In genomic region chr14:34223302-34224150, GRCh38 we compare ENCODE assay signal across 32 cellular contexts.
DNase-seq lines count a peak whose midpoint lies in the region; FAIRE-seq and TF ChIP-seq lines count a peak whose summit lies in the region.
"Had no signal": no experiment of that assay in that cellular context is flagged by ENCODE, and none has a peak within 500 bp of the region (broad histone marks: within the 10 kb centered on the region; RNA-seq: fewer than 3 reads in every experiment).

No MANE protein-coding gene starts in this region.

- H2BK15ac ChIP-seq in H1 (ENCODE audit: low read length): no peak overlapping the region

- CTCF ChIA-PET in H1 (lab: Charles Lee; ENCODE audit: partially characterized antibody): interaction anchor here (0.8 to 1.8 kb wide), 6 partner anchors 11 to 383 kb away, joined by 3 to 9 read pairs (median 4); no protein-coding TSS in a partner anchor

- H3K4me3 ChIP-seq in NT2/D1 (ENCODE audit: insufficient read length, low read depth) (no peak overlapping the region), H1 (ENCODE audit: extremely low read depth in 1 of 4, insufficient read depth in 2 of 4, low read depth in 3 of 4, low read length in 4 of 4) (no peak overlapping the region), neural progenitor cell (no peak overlapping the region), kidney (ENCODE audit: low read length in 2 of 2) (no peak overlapping the region)
- H3K4me3 ChIP-seq: esophagus squamous epithelium, heart right ventricle, lower lobe of right lung, ovary, PC-9, right atrium auricular region, thoracic aorta had no signal

- no peaks in the 10 kb centered on the region for H3K9me3 ChIP-seq in NT2/D1 (ENCODE audit: insufficient read depth, low read length)
- no peaks in the 10 kb centered on the region for H3K9me3 ChIP-seq in H1 (ENCODE audit: insufficient read depth in 2 of 2, low read depth in 1 of 2, low read length in 1 of 2)
- no peaks in the 10 kb centered on the region for H3K9me3 ChIP-seq in neural progenitor cell (ENCODE audit: low read depth)
- H3K9me3 ChIP-seq in kidney (ENCODE audit: control insufficient read depth in 1 of 2, low read length in 2 of 2): no peaks in the 10 kb centered on the region
- H3K9me3 ChIP-seq: esophagus squamous epithelium, heart right ventricle, lower lobe of right lung, ovary, right atrium auricular region, thoracic aorta had no signal

- POLR2A ChIA-PET in H1 (lab: Charles Lee; ENCODE audit: partially characterized antibody): no interaction called here

- peak overlapping the region; percentile 93 for H2BK12ac ChIP-seq in H1 (ENCODE audit: low read depth, low read length)

- FAIRE-seq in H1 (lab: Jason Lieb, UNC) (no peak), kidney (lab: Jason Lieb, UNC) (no peak)
- FAIRE-seq: frontal cortex, HTR-8/SVneo, TTC549, urothelium cell line had no signal

- H3K27ac ChIP-seq in C4-2B: peak overlapping the region; percentile 38; the same call in 1 of the 2 replicates
- no peak overlapping the region for H3K27ac ChIP-seq in H1 (ENCODE audit: low read depth, low read length)
- no peak overlapping the region for H3K27ac ChIP-seq in neural progenitor cell
- H3K27ac ChIP-seq in kidney (ENCODE audit: low read depth in 2 of 2, low read length in 2 of 2): no peak overlapping the region
- H3K27ac ChIP-seq: esophagus squamous epithelium, heart right ventricle, KMS-11, lower lobe of right lung, ovary, PC-9, thoracic aorta had no signal

- DNase-seq in NT2/D1 (ENCODE audit: low read depth, low spot score) (peak; percentile 33), H1 (ENCODE audit: low read depth in 1 of 2, low spot score in 2 of 2) (no peak), neural progenitor cell (ENCODE audit: low spot score) (peak; percentile 20), kidney (no peak), H4 (ENCODE audit: low spot score) (no peak), AG08396 (ENCODE audit: low spot score) (no peak)
- DNase-seq in activated CD4-positive, alpha-beta T cell treated with anti-CD3 and anti-CD28 coated beads, Interleukin-2, amount 10 ng/mL, durations not matched to agents 24 days and 14 days: no peak
- DNase-seq: activated CD4-positive, alpha-beta memory T cell treated with anti-CD3 and anti-CD28 coated beads, Interleukin-2, amount 10 ng/mL, durations not matched to agents 7 days and 5 days; activated CD4-positive, alpha-beta T cell treated with anti-CD3 and anti-CD28 coated beads for 1 hour; activated CD8-positive, alpha-beta memory T cell treated with anti-CD3 and anti-CD28 coated beads, Interleukin-2, amount 50 U/mL, for 48 hours; activated naive CD4-positive, alpha-beta T cell treated with anti-CD3 and anti-CD28 coated beads, Interleukin-2, amount 50 U/mL, for 16 hours; amniotic stem cell; CD8-positive, alpha-beta T cell; esophagus squamous epithelium; heart right ventricle; lower lobe of right lung; MM.1S; NCI-H524 treated with DMSO at 0.1 percent for 48 hours; ovary; PC-9; stimulated activated CD4-positive, alpha-beta T cell treated with anti-CD3 and anti-CD28 coated beads, Interleukin-1b, Interleukin-23, amount 100 ng/mL, for 48 hours; stimulated activated naive CD8-positive, alpha-beta T cell treated with anti-CD3 and anti-CD28 coated beads, Interleukin-15, Interleukin-2, amounts not matched to agents 100 U/mL and 50 U/mL, for 24 hours had no signal

- H3K9me3 Mint-ChIP-seq in neural progenitor cell: no peaks in the 10 kb centered on the region
- H3K9me3 Mint-ChIP-seq in activated CD4-positive, alpha-beta T cell treated with anti-CD3 and anti-CD28 coated beads, Interleukin-2, amount 10 ng/mL, durations not matched to agents 24 days and 14 days: peaks cover 4% of the 10 kb centered on the region
- H3K9me3 Mint-ChIP-seq: activated CD4-positive, alpha-beta memory T cell treated with anti-CD3 and anti-CD28 coated beads, Interleukin-2, amount 10 ng/mL, durations not matched to agents 7 days and 5 days; CD8-positive, alpha-beta T cell; natural killer cell treated with Interleukin-12 subunit alpha and Interleukin-12 subunit beta and Interleukin-15 and Interleukin-18, amount 100 ng/mL, for 72 hours; T-helper 1 cell treated with Interleukin-12 subunit alpha and Interleukin-12 subunit beta and Interleukin-4 antibody, amounts not matched to agents 30 μg/mL and 1 μg/mL, for 36 hours had no signal

- H3K23ac ChIP-seq in H1 (ENCODE audit: insufficient read length): no peak overlapping the region

- H3K27ac Mint-ChIP-seq in neural progenitor cell: no peak overlapping the region
- no peak overlapping the region for H3K27ac Mint-ChIP-seq in activated CD4-positive, alpha-beta T cell treated with anti-CD3 and anti-CD28 coated beads, Interleukin-2, amount 10 ng/mL, durations not matched to agents 24 days and 14 days
- H3K27ac Mint-ChIP-seq: activated CD4-positive, alpha-beta memory T cell treated with anti-CD3 and anti-CD28 coated beads, Interleukin-2, amount 10 ng/mL, durations not matched to agents 7 days and 5 days; CD8-positive, alpha-beta T cell; natural killer cell treated with Interleukin-12 subunit alpha and Interleukin-12 subunit beta and Interleukin-15 and Interleukin-18, amount 100 ng/mL, for 72 hours; T-helper 1 cell treated with Interleukin-12 subunit alpha and Interleukin-12 subunit beta and Interleukin-4 antibody, amounts not matched to agents 30 μg/mL and 1 μg/mL, for 36 hours had no signal

- H3K4me1 ChIP-seq in NT2/D1 (ENCODE audit: insufficient read depth, insufficient read length) (no peaks in the 10 kb centered on the region), H1 (replicated peaks in 1 of 4; ENCODE audit: control insufficient read depth in 3 of 4, insufficient read depth in 4 of 4, low read length in 3 of 4) (peaks cover 0 to 6% (median 1%) of the 10 kb centered on the region in 4 experiments; a peak in 3 of 7 replicates), neural progenitor cell (peaks cover 34% of the 10 kb centered on the region), kidney (ENCODE audit: control insufficient read depth in 1 of 2, insufficient read depth in 1 of 2, low read depth in 1 of 2, low read length in 2 of 2) (peaks cover 0 to 2% of the 10 kb centered on the region in 2 donors)
- H3K4me1 ChIP-seq: right atrium auricular region had no signal

- intact Hi-C loops in kidney (cut with DNase I): no loop called here
- intact Hi-C loops in activated CD4-positive, alpha-beta T cell treated with anti-CD3 and anti-CD28 coated beads, Interleukin-2, amount 10 ng/mL, durations not matched to agents 24 days and 14 days (cut with micrococcal nuclease): no loop called here

- H4K8ac ChIP-seq in H1 (ENCODE audit: extremely low read depth, insufficient read depth, low read length): no peak overlapping the region

- peaks cover 9% of the 10 kb centered on the region for H3K27me3 ChIP-seq in NT2/D1 (ENCODE audit: insufficient read depth, insufficient read length)
- no peaks in the 10 kb centered on the region for H3K27me3 ChIP-seq in H1 (replicated peaks in 1 of 4; ENCODE audit: control insufficient read depth in 3 of 4, extremely low read depth in 1 of 4, insufficient read depth in 3 of 4, low read length in 3 of 4)
- H3K27me3 ChIP-seq in neural progenitor cell: peaks cover 4% of the 10 kb centered on the region
- H3K27me3 ChIP-seq: heart right ventricle, ovary, right atrium auricular region had no signal

- H3K14ac ChIP-seq in H1 (ENCODE audit: insufficient read length): no peak overlapping the region

- H3K4me3 Mint-ChIP-seq in neural progenitor cell: no peak overlapping the region
- no peak overlapping the region for H3K4me3 Mint-ChIP-seq in activated CD4-positive, alpha-beta T cell treated with anti-CD3 and anti-CD28 coated beads, Interleukin-2, amount 10 ng/mL, durations not matched to agents 24 days and 14 days
- H3K4me3 Mint-ChIP-seq: activated CD4-positive, alpha-beta memory T cell treated with anti-CD3 and anti-CD28 coated beads, Interleukin-2, amount 10 ng/mL, durations not matched to agents 7 days and 5 days; CD8-positive, alpha-beta T cell; natural killer cell treated with Interleukin-12 subunit alpha and Interleukin-12 subunit beta and Interleukin-15 and Interleukin-18, amount 100 ng/mL, for 72 hours; T-helper 1 cell treated with Interleukin-12 subunit alpha and Interleukin-12 subunit beta and Interleukin-4 antibody, amounts not matched to agents 30 μg/mL and 1 μg/mL, for 36 hours had no signal

- no peak overlapping the region for H3K9ac ChIP-seq in NT2/D1 (ENCODE audit: insufficient read length, low read depth)
- H3K9ac ChIP-seq in H1 (replicated peaks in 1 of 4; ENCODE audit: extremely low read depth in 1 of 4, low read depth in 3 of 4, low read length in 3 of 4): no peak overlapping the region
- no peak overlapping the region for H3K9ac ChIP-seq in neural progenitor cell
- no peak overlapping the region for H3K9ac ChIP-seq in kidney (ENCODE audit: low read length in 2 of 2)
- H3K9ac ChIP-seq: KMS-11 had no signal

- H4K20me1 ChIP-seq in H1 (replicated peaks in 1 of 2; ENCODE audit: control insufficient read depth in 1 of 2, insufficient read depth in 2 of 2, low read length in 2 of 2) (no peaks in the 10 kb centered on the region), neural progenitor cell (ENCODE audit: low read depth) (no peaks in the 10 kb centered on the region)

- no peaks in the 10 kb centered on the region for H3K23me2 ChIP-seq in H1 (ENCODE audit: low read depth, low read length)

- no peaks in the 10 kb centered on the region for H3K36me3 ChIP-seq in NT2/D1 (ENCODE audit: insufficient read depth, insufficient read length, low read length)
- no peaks in the 10 kb centered on the region for H3K36me3 ChIP-seq in H1 (ENCODE audit: control insufficient read depth in 2 of 4, insufficient read depth in 4 of 4, low read length in 3 of 4)
- no peaks in the 10 kb centered on the region for H3K36me3 ChIP-seq in neural progenitor cell
- H3K36me3 ChIP-seq in kidney (ENCODE audit: control insufficient read depth in 1 of 2, insufficient read depth in 2 of 2, low read length in 2 of 2): no peaks in the 10 kb centered on the region
- H3K36me3 ChIP-seq: esophagus squamous epithelium, heart right ventricle, lower lobe of right lung, ovary, right atrium auricular region, thoracic aorta had no signal

- no peaks in the 10 kb centered on the region for H3K79me2 ChIP-seq in H1 (ENCODE audit: control insufficient read depth in 1 of 2, insufficient read depth in 2 of 2, low read length in 2 of 2)
- H3K79me2 ChIP-seq in neural progenitor cell (ENCODE audit: low read depth): no peaks in the 10 kb centered on the region

- no peak overlapping the region for H3K56ac ChIP-seq in H1 (replicated peaks; ENCODE audit: insufficient read length, low read depth, low read length)

- H3F3A ChIP-seq in neural progenitor cell (ENCODE audit: low read depth): peaks cover 4% of the 10 kb centered on the region

- peak overlapping the region; percentile 27 for H4K91ac ChIP-seq in H1 (replicated peaks; ENCODE audit: insufficient read length, low read length)

- H3K36me3 Mint-ChIP-seq in neural progenitor cell: no peaks in the 10 kb centered on the region
- H3K36me3 Mint-ChIP-seq in activated CD4-positive, alpha-beta T cell treated with anti-CD3 and anti-CD28 coated beads, Interleukin-2, amount 10 ng/mL, durations not matched to agents 24 days and 14 days (ENCODE audit: low read depth): peaks cover 1% of the 10 kb centered on the region
- H3K36me3 Mint-ChIP-seq: CD8-positive, alpha-beta T cell; natural killer cell treated with Interleukin-12 subunit alpha and Interleukin-12 subunit beta and Interleukin-15 and Interleukin-18, amount 100 ng/mL, for 72 hours had no signal

- TF ChIP-seq CTCF in C4-2B (conservative IDR thresholded peaks at IDR 0.05): no peak
- no peak for TF ChIP-seq CTCF in H1 (IDR thresholded peaks at IDR 0.05; ENCODE audit: control extremely low read depth in 1 of 3, insufficient read depth in 1 of 3, low read depth in 1 of 3, low read length in 3 of 3)
- no peak for TF ChIP-seq CTCF in neural progenitor cell (IDR thresholded peaks at IDR 0.05)
- no peak for TF ChIP-seq CTCF in kidney (IDR thresholded peaks at IDR 0.05; ENCODE audit: borderline replicate concordance, extremely low read depth, insufficient read depth)

- 75% methylated on average over 3 of the region's 3 CpGs; no CpG with 5 or more reads in 1 of the 2 experiments for WGBS in H1 (ENCODE audit: extremely low coverage in 1 of 2, insufficient coverage in 1 of 2, insufficient read length in 1 of 2, insufficient replicate concordance in 2 of 2, low coverage in 1 of 2, low lambda C conversion rate in 2 of 2, missing lambda C conversion rate in 1 of 2), 2 experiments

- no peaks in the 10 kb centered on the region for H3K27me3 Mint-ChIP-seq in neural progenitor cell (ENCODE audit: insufficient read depth, low read depth)
- peaks cover 15% of the 10 kb centered on the region for H3K27me3 Mint-ChIP-seq in activated CD4-positive, alpha-beta T cell treated with anti-CD3 and anti-CD28 coated beads, Interleukin-2, amount 10 ng/mL, durations not matched to agents 24 days and 14 days

- no peak overlapping the region for H3K4ac ChIP-seq in H1 (replicated peaks; ENCODE audit: insufficient read length, low read depth, low read length)

- H3K18ac ChIP-seq in H1 (ENCODE audit: extremely low read depth, low read length): no peak overlapping the region

- no peak for TF ChIP-seq EP300 in H1 (IDR thresholded peaks at IDR 0.05; ENCODE audit: borderline replicate concordance in 1 of 2, low read depth in 2 of 2, low read length in 2 of 2)

- H3K4me2 ChIP-seq in H1 (ENCODE audit: insufficient read depth in 1 of 2, low read depth in 2 of 2, low read length in 2 of 2) (peak overlapping the region in 1 of 2 experiments; percentile 15; a peak in 1 of 4 replicates), neural progenitor cell (no peak overlapping the region)
- H3K4me2 ChIP-seq: KMS-11, PC-9 had no signal

- H2AK5ac ChIP-seq in H1 (ENCODE audit: low read depth, low read length): 0 out of 2 replicates have a peak overlapping the region, but pooled peaks have one; percentile 17

- no peak overlapping the region for H4K5ac ChIP-seq in H1 (ENCODE audit: insufficient read length, low read depth, low read length)

- no peak for TF ChIP-seq RAD21 in H1 (IDR thresholded peaks at IDR 0.05 in 1 of 2, conservative IDR thresholded peaks at IDR 0.05 in 1 of 2; ENCODE audit: low read depth in 2 of 2, low read length in 2 of 2)

- H2BK120ac ChIP-seq in H1 (replicated peaks; ENCODE audit: low read depth, low read length): no peak overlapping the region

- H3K79me1 ChIP-seq in H1 (ENCODE audit: low read depth, low read length): no peaks in the 10 kb centered on the region; the same call in 1 of the 2 replicates

- H2BK5ac ChIP-seq in H1 (ENCODE audit: low read depth, low read length): no peak overlapping the region

- TF ChIP-seq POLR2A in H1 (IDR thresholded peaks at IDR 0.05; ENCODE audit: control extremely low read depth in 1 of 2, low read depth in 2 of 2, low read length in 2 of 2): no peak

- H3K4me1 Mint-ChIP-seq in neural progenitor cell: peaks cover 19% of the 10 kb centered on the region
- H3K4me1 Mint-ChIP-seq in activated CD4-positive, alpha-beta T cell treated with anti-CD3 and anti-CD28 coated beads, Interleukin-2, amount 10 ng/mL, durations not matched to agents 24 days and 14 days: peaks cover 23% of the 10 kb centered on the region

- H2BK20ac ChIP-seq in H1 (ENCODE audit: low read length): no peak overlapping the region; the same call in 1 of the 2 replicates

- H2AFZ ChIP-seq in H1 (ENCODE audit: low read length) (no peak overlapping the region), neural progenitor cell (replicated peaks) (no peak overlapping the region)
- H2AFZ ChIP-seq: PC-9 had no signal

Comparison
In these comparisons a context has a peak if more than half of its experiments do, and no peak if none do; other contexts are left out.
1. DNase-seq: peak in NT2/D1 (single experiment) and neural progenitor cell (single experiment); none in H1 (0 of 2), kidney (single experiment), activated CD4-positive, alpha-beta T cell treated with anti-CD3 and anti-CD28 coated beads, Interleukin-2, amount 10 ng/mL, durations not matched to agents 24 days and 14 days (single experiment), H4 (single experiment) and AG08396 (single experiment).